Comparison of ENCODE assay signal across 21 cellular contexts in the genomic region with DNA sequence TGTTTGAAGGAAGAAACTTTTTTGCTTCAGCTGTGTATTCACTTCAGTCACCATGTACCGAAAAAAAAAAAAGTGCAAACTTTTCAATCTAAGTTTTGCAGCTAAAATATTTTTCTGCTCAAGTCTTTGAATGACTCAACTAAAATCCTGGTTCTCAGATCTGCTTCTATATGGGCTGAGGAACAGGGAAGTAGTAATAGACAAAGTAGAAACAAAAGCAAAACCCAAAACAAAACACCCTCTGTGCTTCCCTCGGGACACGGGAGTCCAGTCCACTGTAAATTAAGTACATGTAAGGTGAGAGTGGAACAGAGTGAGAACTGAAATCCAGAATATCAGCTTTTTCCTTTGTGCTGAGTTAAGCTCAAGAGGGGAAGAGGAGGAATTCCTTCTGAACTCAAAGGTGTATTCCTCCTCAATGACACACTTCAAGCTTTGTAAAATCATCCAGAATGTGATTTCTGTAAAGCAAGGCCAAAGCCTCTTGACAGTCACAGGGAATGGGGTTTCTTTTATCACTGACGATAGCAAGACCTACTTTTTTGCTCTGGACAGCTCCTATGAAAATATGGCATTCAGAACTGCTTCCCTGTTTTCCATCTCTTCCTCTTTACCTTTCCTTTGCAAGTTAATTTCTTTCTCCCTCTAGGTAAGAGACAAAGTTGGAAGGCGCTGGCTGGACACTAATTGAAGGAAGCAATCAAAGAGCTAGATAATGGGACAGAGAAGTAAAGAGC.
"Had no signal": no experiment of that assay in that cellular context is flagged by ENCODE, and none has a peak within 500 bp of the region (broad histone marks: within the 10 kb centered on the region; RNA-seq: fewer than 3 reads in every experiment).

No MANE protein-coding gene starts in this region.

- ATAC-seq: activated CD4-positive, CD25-positive, alpha-beta regulatory T cell treated with anti-CD3 and anti-CD28 coated beads, Interleukin-2, amount 50 U/mL, for 24 hours; activated T-cell treated with anti-CD3 and anti-CD28 coated beads, Interleukin-2, amount 50 U/mL, for 72 hours; stimulated activated naive CD8-positive, alpha-beta T cell treated with anti-CD3 and anti-CD28 coated beads, Interleukin-15, Interleukin-2, amounts not matched to agents 100 U/mL and 50 U/mL, for 24 hours had no signal

- H3K27ac ChIP-seq: left ventricle myocardium inferior, tibial nerve, uterus had no signal

- DNase-seq: activated CD4-positive, alpha-beta T cell treated with anti-CD3 and anti-CD28 coated beads, Interleukin-2, amount 10 ng/mL, durations not matched to agents 7 days and 5 days; activated gamma-delta T cell; activated T-cell treated with anti-CD3 and anti-CD28 coated beads, Interleukin-2, amount 50 U/mL, for 72 hours; cerebellar nuclear complex; cortex of kidney; erythroblast; head of caudate nucleus; left ventricle myocardium inferior; nephron progenitor cell; occipital lobe; stimulated activated CD4-positive, alpha-beta T cell treated with anti-CD3 and anti-CD28 coated beads, Interleukin-12 subunit alpha, Interleukin-12 subunit beta, amount 100 ng/mL, for 4 hours; stimulated activated CD4-positive, alpha-beta T cell treated with anti-CD3 and anti-CD28 coated beads, Interleukin-1b, Interleukin-23, amount 100 ng/mL, for 48 hours; stimulated activated naive CD8-positive, alpha-beta T cell treated with anti-CD3 and anti-CD28 coated beads, Interleukin-15, Interleukin-2, amounts not matched to agents 100 U/mL and 50 U/mL, for 24 hours; substantia nigra; T-helper 9 cell; uterus had no signal

- H3K4me3 ChIP-seq: left ventricle myocardium inferior, tibial nerve, uterus had no signal

- H3K9me3 ChIP-seq: tibial nerve, uterus had no signal

- H3K36me3 ChIP-seq: left ventricle myocardium inferior, tibial nerve, uterus had no signal

- H3K4me1 ChIP-seq: left ventricle myocardium inferior, uterus had no signal

- H3K27me3 ChIP-seq: tibial nerve, uterus had no signal

- FAIRE-seq: bronchial epithelial cell, endometrium, frontal cortex had no signal
